ENCODE assay signal across 17 cellular contexts in the genomic region with DNA sequence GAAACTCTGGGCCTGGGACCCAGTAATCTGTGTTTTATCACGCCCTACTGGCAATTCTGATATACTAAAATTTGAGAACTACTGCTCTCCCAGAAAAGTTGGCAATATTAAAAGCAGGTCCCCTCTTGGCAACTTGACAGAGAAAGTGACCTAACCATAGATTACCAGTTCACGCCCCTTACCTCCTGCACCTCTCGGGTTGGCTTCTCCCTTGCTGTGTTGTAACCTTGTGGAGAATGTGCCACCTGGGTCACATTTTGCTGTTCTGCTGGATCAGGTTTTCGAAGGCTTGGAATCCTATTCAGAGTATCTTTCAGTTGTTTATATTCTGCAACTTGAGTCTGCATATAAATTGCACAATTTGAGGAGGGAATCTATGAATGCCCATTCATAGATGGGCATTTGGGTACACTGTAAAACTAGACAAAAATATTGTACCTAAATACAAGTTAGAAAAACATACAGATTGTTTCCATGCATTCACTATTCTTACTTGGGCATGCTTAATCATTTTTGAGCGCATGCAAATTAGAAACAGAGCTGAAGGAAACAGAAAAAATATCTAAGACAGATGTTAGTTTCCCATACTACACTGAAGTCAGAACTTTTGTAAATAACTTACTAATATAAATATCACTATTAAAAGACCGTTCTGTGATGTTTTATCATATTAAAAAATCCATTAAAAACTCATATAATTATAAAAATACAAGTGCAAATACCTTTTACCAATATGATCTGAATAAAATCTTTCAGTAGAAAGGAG.
"Had no signal": no experiment of that assay in that cellular context is flagged by ENCODE, and none has a peak within 500 bp of the region (broad histone marks: within the 10 kb centered on the region; RNA-seq: fewer than 3 reads in every experiment).

No MANE protein-coding gene starts in this region.

- H3K27ac ChIP-seq: dorsolateral prefrontal cortex, ovary, right lobe of liver, thoracic aorta, tibial nerve, upper lobe of left lung had no signal

- ATAC-seq: esophagus mucosa; natural killer cell; right lobe of liver; stimulated activated naive B cell treated with anti-CD40 and anti-IgM and Interleukin-4, amounts not matched to agents 10 μg/mL and 1 μg/mL and 100 μg/mL, for 72 hours had no signal

- H3K4me1 ChIP-seq: right lobe of liver had no signal

- H3K27me3 ChIP-seq: dorsolateral prefrontal cortex, ovary, right lobe of liver, tibial nerve, upper lobe of left lung had no signal

- H3K9me3 ChIP-seq: ovary, right lobe of liver, thoracic aorta, tibial nerve, upper lobe of left lung had no signal

- H3K36me3 ChIP-seq: ovary had no signal

- DNase-seq: dorsolateral prefrontal cortex; effector CD4-positive, alpha-beta T cell; foreskin melanocyte; natural killer cell; occipital lobe; ovary; retina; right lobe of liver; small intestine; stimulated activated CD4-positive, alpha-beta T cell treated with anti-CD3 and anti-CD28 coated beads, Interleukin-15, amount 100 ng/mL, for 24 hours; stimulated activated CD4-positive, alpha-beta T cell treated with anti-CD3 and anti-CD28 coated beads, Interleukin-2, amount 100 ng/mL, for 48 hours; stimulated activated naive B cell treated with anti-CD40 and anti-IgM and Interleukin-4, amounts not matched to agents 10 μg/mL and 1 μg/mL and 100 μg/mL, for 72 hours; upper lobe of left lung had no signal

- H3K4me3 ChIP-seq: dorsolateral prefrontal cortex, lung, ovary, right lobe of liver, thoracic aorta, tibial nerve, upper lobe of left lung had no signal
